2 cellular contexts compared by ENCODE assay signal in genomic region chr1:51873270-51873669, GRCh38.
TF ChIP-seq lines count a peak whose summit lies in the region.

No MANE protein-coding gene starts in this region.

TF ChIP-seq in HEK293, 187 proteins besides CTCF, POLR2A, EP300 and RAD21 (continues in another document):
- TF ChIP-seq GLI2 (tag by site-specific recombination; IDR thresholded peaks at IDR 0.05; ENCODE audit: borderline replicate concordance, low read depth) (peak; percentile 64; the same call in 1 of the 2 replicates), ZNF266 (tag by site-specific recombination; IDR thresholded peaks at IDR 0.05; ENCODE audit: low read depth) (peak; percentile 86), ZNF558 (tag by site-specific recombination; IDR thresholded peaks at IDR 0.05) (peak; percentile 86), OSR2 (tag by site-specific recombination; IDR thresholded peaks at IDR 0.05) (peak; percentile 10; the same call in 1 of the 2 replicates), ZNF510 (tag by site-specific recombination; IDR thresholded peaks at IDR 0.05; ENCODE audit: insufficient replicate concordance) (peak; percentile 71), AEBP2 (tag by site-specific recombination; IDR thresholded peaks at IDR 0.05; ENCODE audit: borderline replicate concordance) (peak; percentile 91; the same call in 1 of the 2 replicates), ZNF223 (tag by site-specific recombination; IDR thresholded peaks at IDR 0.05) (0 out of 2 replicates have a peak, but pooled peaks have one; percentile 69), ZNF664 (tag by site-specific recombination; IDR thresholded peaks at IDR 0.05) (peak; percentile 87), GFI1B (tag by site-specific recombination; IDR thresholded peaks at IDR 0.05) (0 out of 2 replicates have a peak, but pooled peaks have one; percentile 43), ZNF426 (tag by site-specific recombination; IDR thresholded peaks at IDR 0.05) (peak; percentile 98), ZNF514 (tag by site-specific recombination; IDR thresholded peaks at IDR 0.05) (0 out of 2 replicates have a peak, but pooled peaks have one; percentile 58), REST (tag by site-specific recombination; IDR thresholded peaks at IDR 0.05) (peak; percentile 82), SP3 (tag by site-specific recombination; IDR thresholded peaks at IDR 0.05) (0 out of 2 replicates have a peak, but pooled peaks have one; percentile 23), ZNF394 (tag by site-specific recombination; IDR thresholded peaks at IDR 0.05; ENCODE audit: borderline replicate concordance) (peak; percentile 99), ZNF629 (tag by site-specific recombination; IDR thresholded peaks at IDR 0.05) (peak; percentile 75), ZXDB (tag by site-specific recombination; IDR thresholded peaks at IDR 0.05) (peak; percentile 85), ZNF121 (tag by site-specific recombination; IDR thresholded peaks at IDR 0.05) (peak; percentile 49; the same call in 1 of the 2 replicates), ZBTB8A (tag by site-specific recombination; IDR thresholded peaks at IDR 0.05) (peak; percentile 86), ZNF404 (tag by site-specific recombination; IDR thresholded peaks at IDR 0.05) (peak; percentile 57; the same call in 1 of the 2 replicates), OVOL3 (tag by site-specific recombination; IDR thresholded peaks at IDR 0.05) (peak; percentile 59; the same call in 1 of the 2 replicates), ZNF433 (tag by site-specific recombination; IDR thresholded peaks at IDR 0.05; ENCODE audit: low read depth) (peak; percentile 88), ZNF555 (tag by site-specific recombination; conservative IDR thresholded peaks at IDR 0.05) (peak; percentile 96), ZNF529 (tag by site-specific recombination; IDR thresholded peaks at IDR 0.05; ENCODE audit: insufficient replicate concordance) (peak; percentile 36), MZF1 (tag by site-specific recombination; IDR thresholded peaks at IDR 0.05; ENCODE audit: borderline replicate concordance) (peak; percentile 28; the same call in 1 of the 2 replicates), ZNF140 (tag by site-specific recombination; IDR thresholded peaks at IDR 0.05) (peak; percentile 91), ZNF639 (tag by site-specific recombination; IDR thresholded peaks at IDR 0.05) (peak; percentile 68; the same call in 1 of the 2 replicates), ZNF623 (tag by site-specific recombination; IDR thresholded peaks at IDR 0.05) (peak; percentile 86), ZNF654 (tag by site-specific recombination; IDR thresholded peaks at IDR 0.05; ENCODE audit: low read depth) (peak; percentile 42), ZNF560 (tag by site-specific recombination; IDR thresholded peaks at IDR 0.05; ENCODE audit: borderline replicate concordance) (peak; percentile 85), ZNF19 (tag by site-specific recombination; IDR thresholded peaks at IDR 0.05; ENCODE audit: low read depth) (0 out of 2 replicates have a peak, but pooled peaks have one; percentile 40), ZFP37 (tag by site-specific recombination; IDR thresholded peaks at IDR 0.05) (peak; percentile 86)

TF ChIP-seq in WTC11, 78 proteins besides CTCF, POLR2A, EP300 and RAD21:
- TF ChIP-seq HMGA2 (CRISPR knock-in tag; IDR thresholded peaks at IDR 0.05): 0 out of 2 replicates have a peak, but pooled peaks have one; percentile 41
